19 cellular contexts compared by ENCODE assay signal in the genomic region with DNA sequence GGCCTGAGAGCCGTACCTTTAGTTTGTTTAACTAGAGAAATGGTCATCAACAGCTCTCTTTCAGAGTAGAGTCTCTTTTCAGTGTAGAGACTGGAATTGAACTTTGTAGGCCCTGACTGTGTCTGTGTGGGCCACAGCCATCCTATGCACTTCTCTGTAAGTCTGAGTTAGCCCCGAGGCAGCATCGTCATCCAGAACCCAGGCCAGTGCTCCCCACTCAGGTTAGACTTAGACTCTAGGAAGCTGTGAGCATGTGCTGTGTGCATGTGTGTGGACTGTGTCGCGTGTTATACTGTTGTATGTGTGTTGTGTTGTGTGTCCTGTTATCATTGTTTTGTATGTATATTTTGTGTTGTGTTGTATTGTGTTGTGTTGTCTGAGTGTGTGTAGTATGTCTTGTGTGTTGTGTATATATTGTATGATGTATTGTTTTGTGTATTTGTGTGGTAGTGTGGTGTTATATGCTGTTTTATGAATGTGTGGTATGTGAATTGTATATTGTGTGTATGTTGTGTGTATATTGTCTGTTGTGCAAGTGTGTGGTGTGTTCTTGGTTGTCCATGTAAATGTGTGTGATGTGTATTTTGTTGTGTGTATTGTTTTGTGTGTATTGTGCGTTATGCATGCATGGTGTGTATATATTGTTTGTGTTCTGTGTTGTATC. TPM values are rescaled to one million over a fixed set of nuclear protein-coding genes. Genes with fewer than 3 reads are reported as not detected.
DNase-seq lines count a peak whose midpoint lies in the region; ATAC-seq and TF ChIP-seq lines count a peak whose summit lies in the region.
"Had no signal": no experiment of that assay in that cellular context is flagged by ENCODE, and none has a peak within 500 bp of the region (broad histone marks: within the 10 kb centered on the region; RNA-seq: fewer than 3 reads in every experiment).

No MANE protein-coding gene starts in this region.

- peaks cover 2% of the 10 kb centered on the region for H3K27me3 Mint-ChIP-seq in activated naive CD8-positive, alpha-beta T cell treated with anti-CD3 and anti-CD28 coated beads, Interleukin-2, amount 50 U/mL, for 24 hours
- peaks cover 3% of the 10 kb centered on the region for H3K27me3 Mint-ChIP-seq in activated naive CD8-positive, alpha-beta T cell treated with anti-CD3 and anti-CD28 coated beads for 36 hours

- no peaks in the 10 kb centered on the region for H3K27me3 ChIP-seq in colonic mucosa
- H3K27me3 ChIP-seq in SJCRH30, result no peaks in the 10 kb centered on the region
- H3K27me3 ChIP-seq: SJSA1 had no signal

- CTCF ChIA-PET in HEK293T (lab: Yijun Ruan, JAX), result no interaction called here

- H3K9me3 ChIP-seq in colonic mucosa, result no peaks in the 10 kb centered on the region
- no peaks in the 10 kb centered on the region for H3K9me3 ChIP-seq in SJCRH30 (replicated peaks)
- H3K9me3 ChIP-seq: SJSA1 had no signal

- H3K9me3 Mint-ChIP-seq in activated naive CD8-positive, alpha-beta T cell treated with anti-CD3 and anti-CD28 coated beads, Interleukin-2, amount 50 U/mL, for 24 hours, result no peaks in the 10 kb centered on the region
- no peaks in the 10 kb centered on the region for H3K9me3 Mint-ChIP-seq in activated naive CD8-positive, alpha-beta T cell treated with anti-CD3 and anti-CD28 coated beads for 36 hours
- H3K9me3 Mint-ChIP-seq: CD4-positive, CD25-positive, alpha-beta regulatory T cell; H9 had no signal

- no peaks in the 10 kb centered on the region for H3K4me1 Mint-ChIP-seq in activated naive CD8-positive, alpha-beta T cell treated with anti-CD3 and anti-CD28 coated beads, Interleukin-2, amount 50 U/mL, for 24 hours
- no peaks in the 10 kb centered on the region for H3K4me1 Mint-ChIP-seq in activated naive CD8-positive, alpha-beta T cell treated with anti-CD3 and anti-CD28 coated beads for 36 hours
- H3K4me1 Mint-ChIP-seq: H9 had no signal

- no peak for DNase-seq in activated naive CD8-positive, alpha-beta T cell treated with anti-CD3 and anti-CD28 coated beads, Interleukin-2, amount 50 U/mL, for 24 hours
- DNase-seq in activated naive CD8-positive, alpha-beta T cell treated with anti-CD3 and anti-CD28 coated beads for 36 hours, result no peak
- no peak for DNase-seq in HEK293T (ENCODE audit: extremely low spot score)
- peak; percentile 3 for DNase-seq in colonic mucosa
- DNase-seq in SJCRH30, result no peak
- DNase-seq: CD4-positive, CD25-positive, alpha-beta regulatory T cell; GM23248; H9; Kasumi-1; NCI-H1694; NCI-H2081; NCI-H2171 treated with DMSO at 0.1 percent for 48 hours; NCI-H446; NCI-H526; OCI-M1 had no signal

- no peaks in the 10 kb centered on the region for H3K4me1 ChIP-seq in colonic mucosa
- H3K4me1 ChIP-seq in SJCRH30, result no peaks in the 10 kb centered on the region
- H3K4me1 ChIP-seq: SJSA1 had no signal

- no peak overlapping the region for H3K27ac ChIP-seq in colonic mucosa
- no peak overlapping the region for H3K27ac ChIP-seq in SJCRH30
- H3K27ac ChIP-seq: GM23248, SJSA1 had no signal

- peak; percentile 40 for ATAC-seq in activated naive CD8-positive, alpha-beta T cell treated with anti-CD3 and anti-CD28 coated beads, Interleukin-2, amount 50 U/mL, for 24 hours
- no peak for ATAC-seq in GM21528 (IDR thresholded peaks at IDR 0.05; ENCODE audit: low FRiP score, unreplicated experiment)
- ATAC-seq in HG03457 (IDR thresholded peaks at IDR 0.05; ENCODE audit: unreplicated experiment), result no peak
- ATAC-seq: GM12878 had no signal

- intact Hi-C loops in colonic mucosa (cut with DNase I), result no loop called here

- no peak overlapping the region for H3K4me3 Mint-ChIP-seq in activated naive CD8-positive, alpha-beta T cell treated with anti-CD3 and anti-CD28 coated beads, Interleukin-2, amount 50 U/mL, for 24 hours
- no peak overlapping the region for H3K4me3 Mint-ChIP-seq in activated naive CD8-positive, alpha-beta T cell treated with anti-CD3 and anti-CD28 coated beads for 36 hours
- H3K4me3 Mint-ChIP-seq: CD4-positive, CD25-positive, alpha-beta regulatory T cell; H9 had no signal

- no peak overlapping the region for H3K9ac ChIP-seq in colonic mucosa (ENCODE audit: low read depth in 2 of 2, low read length in 2 of 2)
- H3K9ac ChIP-seq: GM23248 had no signal

- POLR2A ChIA-PET in HEK293T (lab: Yijun Ruan, JAX), result interaction anchor here (1.0 kb wide), 1 partner anchor 18 kb away, joined by 3 read pairs; a partner anchor contains a TSS

- H3K36me3 ChIP-seq in colonic mucosa (no peaks in the 10 kb centered on the region), SJCRH30 (no peaks in the 10 kb centered on the region)
- H3K36me3 ChIP-seq: SJSA1 had no signal

- no peaks in the 10 kb centered on the region for H3K36me3 Mint-ChIP-seq in activated naive CD8-positive, alpha-beta T cell treated with anti-CD3 and anti-CD28 coated beads, Interleukin-2, amount 50 U/mL, for 24 hours (ENCODE audit: low read depth)
- H3K36me3 Mint-ChIP-seq in activated naive CD8-positive, alpha-beta T cell treated with anti-CD3 and anti-CD28 coated beads for 36 hours, result no peaks in the 10 kb centered on the region
- H3K36me3 Mint-ChIP-seq: CD4-positive, CD25-positive, alpha-beta regulatory T cell had no signal

- TF ChIP-seq CTCF in colonic mucosa (IDR thresholded peaks at IDR 0.05), result no peak

- H3K4me3 ChIP-seq in colonic mucosa (no peak overlapping the region), SJCRH30 (no peak overlapping the region)
- H3K4me3 ChIP-seq: GM12878, GM23248, SJSA1 had no signal

- no peak overlapping the region for H3K27ac Mint-ChIP-seq in activated naive CD8-positive, alpha-beta T cell treated with anti-CD3 and anti-CD28 coated beads, Interleukin-2, amount 50 U/mL, for 24 hours
- H3K27ac Mint-ChIP-seq in activated naive CD8-positive, alpha-beta T cell treated with anti-CD3 and anti-CD28 coated beads for 36 hours, result no peak overlapping the region
- H3K27ac Mint-ChIP-seq: H9 had no signal

TF ChIP-seq in HEK293T, 16 proteins besides CTCF, POLR2A, EP300 and RAD21:
- TF ChIP-seq CTBP1 (IDR thresholded peaks at IDR 0.05; ENCODE audit: borderline replicate concordance) (peak; percentile 34; the same call in 1 of the 2 replicates), ELF4 (IDR thresholded peaks at IDR 0.05) (no peak), TARDBP (IDR thresholded peaks at IDR 0.05) (0 out of 2 replicates have a peak, but pooled peaks have one; percentile 52)

RNA-seq across cellular contexts. Expression of a gene that starts 18.1 kb away (rescaled TPM):
- 100 to 1,000 TPM; 104 to 108 TPM for total RNA-seq in activated naive CD8-positive, alpha-beta T cell treated with anti-CD3 and anti-CD28 coated beads for 36 hours
- total RNA-seq in colonic mucosa, result 10 to 100 TPM; 15.0 to 48.4 TPM
- 77.4 and 91.9 TPM in 2 replicates for total RNA-seq in SJCRH30 (2014; rRNA removed; shearing (Covaris generic))
